36 cellular contexts compared by ENCODE assay signal in the genomic region with DNA sequence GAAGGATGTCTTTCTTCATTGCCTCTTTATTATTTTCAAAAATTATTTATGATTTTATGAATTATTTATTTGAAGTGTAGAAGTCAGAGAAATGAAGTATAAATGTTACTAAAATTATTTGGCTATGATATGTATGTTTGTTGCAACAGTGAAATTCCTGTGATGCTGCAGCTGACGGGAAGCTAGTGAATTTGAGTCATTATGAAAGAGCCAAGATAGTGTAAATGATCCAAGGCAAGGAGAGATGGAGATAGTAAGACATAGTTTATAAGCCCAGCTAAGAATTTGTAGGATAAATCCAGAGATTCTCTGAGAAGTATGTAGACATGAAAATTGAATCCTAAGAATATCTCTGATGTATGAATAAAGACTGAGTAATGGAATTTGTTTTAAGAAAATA.
"Had no signal": no experiment of that assay in that cellular context is flagged by ENCODE, and none has a peak within 500 bp of the region (broad histone marks: within the 10 kb centered on the region; RNA-seq: fewer than 3 reads in every experiment).

No MANE protein-coding gene starts in this region.

- DNase-seq: activated CD4-positive, alpha-beta memory T cell treated with anti-CD3 and anti-CD28 coated beads for 36 hours; activated CD4-positive, alpha-beta T cell treated with anti-CD3 and anti-CD28 coated beads, Interleukin-2, amount 10 ng/mL, durations not matched to agents 24 days and 14 days; activated CD4-positive, CD25-positive, alpha-beta regulatory T cell treated with anti-CD3 and anti-CD28 coated beads, Interleukin-2, amount 50 U/mL, for 72 hours; activated CD8-positive, alpha-beta memory T cell treated with anti-CD3 and anti-CD28 coated beads, Interleukin-2, amount 50 U/mL, for 4 hours; activated gamma-delta T cell; activated naive CD4-positive, alpha-beta T cell treated with anti-CD3 and anti-CD28 coated beads, Interleukin-2, amount 10 ng/mL, durations not matched to agents 7 days and 5 days; activated naive CD8-positive, alpha-beta T cell treated with anti-CD3 and anti-CD28 coated beads, Interleukin-2, amount 10 ng/mL, durations not matched to agents 7 days and 5 days; activated T-cell treated with anti-CD3 and anti-CD28 coated beads, Interleukin-2, amount 50 U/mL, for 24 hours; amygdala; colonic mucosa; effector memory CD8-positive, alpha-beta T cell; erythroblast; foreskin fibroblast; heart left ventricle; hypothalamus; islet precursor cell; left ventricle myocardium inferior; mesendoderm; natural killer cell; occipital lobe; psoas muscle; sigmoid colon; stimulated activated CD4-positive, alpha-beta T cell treated with anti-CD3 and anti-CD28 coated beads, Interleukin-1b, Interleukin-23, amount 100 ng/mL, for 48 hours; stimulated activated CD4-positive, alpha-beta T cell treated with anti-CD3 and anti-CD28 coated beads, Interleukin-4, amount 100 ng/mL, for 4 hours; stimulated activated CD8-positive, alpha-beta memory T cell treated with anti-CD3 and anti-CD28 coated beads, Interleukin-4, amount 100 ng/mL, for 48 hours; stimulated activated naive CD8-positive, alpha-beta T cell treated with anti-CD3 and anti-CD28 coated beads, Interleukin-15, amount 100 ng/mL, for 72 hours; T-helper 2 cell; thyroid gland; upper lobe of left lung had no signal

- H3K27me3 Mint-ChIP-seq: activated CD4-positive, alpha-beta memory T cell treated with anti-CD3 and anti-CD28 coated beads for 36 hours; activated CD4-positive, alpha-beta T cell treated with anti-CD3 and anti-CD28 coated beads, Interleukin-2, amount 10 ng/mL, durations not matched to agents 24 days and 14 days; activated naive CD4-positive, alpha-beta T cell treated with anti-CD3 and anti-CD28 coated beads, Interleukin-2, amount 10 ng/mL, durations not matched to agents 7 days and 5 days; activated naive CD8-positive, alpha-beta T cell treated with anti-CD3 and anti-CD28 coated beads, Interleukin-2, amount 10 ng/mL, durations not matched to agents 7 days and 5 days; activated T-cell treated with anti-CD3 and anti-CD28 coated beads, Interleukin-2, amount 50 U/mL, for 24 hours; effector memory CD8-positive, alpha-beta T cell; stimulated activated memory B cell treated with anti-CD40 and anti-IgM and Interleukin-4, amounts not matched to agents 10 μg/mL and 1 μg/mL and 100 μg/mL, for 72 hours; stimulated activated naive CD8-positive, alpha-beta T cell treated with anti-CD3 and anti-CD28 coated beads, Interleukin-15, amount 100 ng/mL, for 72 hours had no signal

- H3K4me1 ChIP-seq: colonic mucosa, heart left ventricle, left ventricle myocardium inferior, neural progenitor cell, parathyroid adenoma, psoas muscle, sigmoid colon, thyroid gland, upper lobe of left lung, vagina had no signal

- H3K9me3 ChIP-seq: colonic mucosa, heart left ventricle, left ventricle myocardium inferior, psoas muscle, sigmoid colon, thyroid gland, upper lobe of left lung, vagina had no signal

- H3K36me3 ChIP-seq: colonic mucosa had no signal

- H3K79me2 ChIP-seq: parathyroid adenoma had no signal

- H3K4me2 ChIP-seq: neural progenitor cell, smooth muscle cell had no signal

- H3K27me3 ChIP-seq: colonic mucosa, heart left ventricle, neural progenitor cell, sigmoid colon, thyroid gland, upper lobe of left lung, vagina had no signal

- H3K4me1 Mint-ChIP-seq: activated CD4-positive, alpha-beta T cell treated with anti-CD3 and anti-CD28 coated beads, Interleukin-2, amount 10 ng/mL, durations not matched to agents 24 days and 14 days; activated naive CD4-positive, alpha-beta T cell treated with anti-CD3 and anti-CD28 coated beads, Interleukin-2, amount 10 ng/mL, durations not matched to agents 7 days and 5 days; natural killer cell; stimulated activated naive CD8-positive, alpha-beta T cell treated with anti-CD3 and anti-CD28 coated beads, Interleukin-15, amount 100 ng/mL, for 72 hours had no signal

- H3K27ac ChIP-seq: colonic mucosa, heart left ventricle, left ventricle myocardium inferior, neural progenitor cell, parathyroid adenoma, psoas muscle, sigmoid colon, thyroid gland, upper lobe of left lung, vagina had no signal

- H3K27ac Mint-ChIP-seq: activated CD4-positive, alpha-beta memory T cell treated with anti-CD3 and anti-CD28 coated beads for 36 hours; activated CD4-positive, alpha-beta T cell treated with anti-CD3 and anti-CD28 coated beads, Interleukin-2, amount 10 ng/mL, durations not matched to agents 24 days and 14 days; activated naive CD4-positive, alpha-beta T cell treated with anti-CD3 and anti-CD28 coated beads, Interleukin-2, amount 10 ng/mL, durations not matched to agents 7 days and 5 days; activated naive CD8-positive, alpha-beta T cell treated with anti-CD3 and anti-CD28 coated beads, Interleukin-2, amount 10 ng/mL, durations not matched to agents 7 days and 5 days; activated T-cell treated with anti-CD3 and anti-CD28 coated beads, Interleukin-2, amount 50 U/mL, for 24 hours; effector memory CD8-positive, alpha-beta T cell; natural killer cell; neural progenitor cell; stimulated activated memory B cell treated with anti-CD40 and anti-IgM and Interleukin-4, amounts not matched to agents 10 μg/mL and 1 μg/mL and 100 μg/mL, for 72 hours had no signal

- H2AFZ ChIP-seq: neural progenitor cell, parathyroid adenoma had no signal

- H3K9me3 Mint-ChIP-seq: activated CD4-positive, alpha-beta memory T cell treated with anti-CD3 and anti-CD28 coated beads for 36 hours; activated CD4-positive, alpha-beta T cell treated with anti-CD3 and anti-CD28 coated beads, Interleukin-2, amount 10 ng/mL, durations not matched to agents 24 days and 14 days; activated naive CD4-positive, alpha-beta T cell treated with anti-CD3 and anti-CD28 coated beads, Interleukin-2, amount 10 ng/mL, durations not matched to agents 7 days and 5 days; activated naive CD8-positive, alpha-beta T cell treated with anti-CD3 and anti-CD28 coated beads, Interleukin-2, amount 10 ng/mL, durations not matched to agents 7 days and 5 days; activated T-cell treated with anti-CD3 and anti-CD28 coated beads, Interleukin-2, amount 50 U/mL, for 24 hours; effector memory CD8-positive, alpha-beta T cell; natural killer cell; neural progenitor cell; stimulated activated memory B cell treated with anti-CD40 and anti-IgM and Interleukin-4, amounts not matched to agents 10 μg/mL and 1 μg/mL and 100 μg/mL, for 72 hours; stimulated activated naive CD8-positive, alpha-beta T cell treated with anti-CD3 and anti-CD28 coated beads, Interleukin-15, amount 100 ng/mL, for 72 hours had no signal

- H3K4me3 Mint-ChIP-seq: activated CD4-positive, alpha-beta memory T cell treated with anti-CD3 and anti-CD28 coated beads for 36 hours; activated CD4-positive, alpha-beta T cell treated with anti-CD3 and anti-CD28 coated beads, Interleukin-2, amount 10 ng/mL, durations not matched to agents 24 days and 14 days; activated naive CD4-positive, alpha-beta T cell treated with anti-CD3 and anti-CD28 coated beads, Interleukin-2, amount 10 ng/mL, durations not matched to agents 7 days and 5 days; activated naive CD8-positive, alpha-beta T cell treated with anti-CD3 and anti-CD28 coated beads, Interleukin-2, amount 10 ng/mL, durations not matched to agents 7 days and 5 days; activated T-cell treated with anti-CD3 and anti-CD28 coated beads, Interleukin-2, amount 50 U/mL, for 24 hours; effector memory CD8-positive, alpha-beta T cell; natural killer cell; neural progenitor cell; stimulated activated memory B cell treated with anti-CD40 and anti-IgM and Interleukin-4, amounts not matched to agents 10 μg/mL and 1 μg/mL and 100 μg/mL, for 72 hours; stimulated activated naive CD8-positive, alpha-beta T cell treated with anti-CD3 and anti-CD28 coated beads, Interleukin-15, amount 100 ng/mL, for 72 hours had no signal

- FAIRE-seq: bronchial epithelial cell had no signal

- H3K9ac ChIP-seq: neural progenitor cell, parathyroid adenoma had no signal

- H3K4me3 ChIP-seq: colonic mucosa, heart left ventricle, left ventricle myocardium inferior, lung, neural progenitor cell, psoas muscle, sigmoid colon, smooth muscle cell, thyroid gland, upper lobe of left lung, vagina had no signal
